In the genomic region with DNA sequence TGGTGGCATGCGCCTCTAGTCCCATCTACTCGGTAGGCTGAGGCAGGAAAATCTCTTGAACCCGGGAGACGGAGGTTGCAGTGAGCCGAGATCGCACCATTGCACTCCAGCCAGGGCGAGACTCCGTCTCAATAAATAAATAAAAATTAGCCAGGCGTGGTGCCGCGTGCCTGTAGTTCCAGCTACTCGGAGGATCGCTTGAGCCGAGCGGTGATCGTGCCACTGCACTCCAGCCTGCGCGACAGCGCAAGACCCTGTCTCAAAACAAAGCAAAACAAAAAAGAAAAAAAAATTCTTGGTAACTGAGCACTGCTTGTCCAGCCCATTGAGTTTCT, we compare ENCODE assay signal across 6 cellular contexts. TPM values are rescaled to one million over a fixed set of nuclear protein-coding genes. Genes with fewer than 3 reads are reported as not detected.
DNase-seq lines count a peak whose midpoint lies in the region; TF ChIP-seq lines count a peak whose summit lies in the region.

No MANE protein-coding gene starts in this region.

- H3K36me3 Mint-ChIP-seq in IgD-negative memory B cell, result peaks cover 9% of the 10 kb centered on the region

- no peaks in the 10 kb centered on the region for H3K9me3 ChIP-seq in duodenal mucosa (ENCODE audit: control insufficient read depth in 1 of 2, low read length in 2 of 2)
- H3K9me3 ChIP-seq in prostate gland, result no peaks in the 10 kb centered on the region

- H3K27ac Mint-ChIP-seq in IgD-negative memory B cell, result peak overlapping the region; percentile 92 to 98 (median 97)

- peak overlapping the region; percentile 97 to 100 (median 99) for H3K4me3 Mint-ChIP-seq in IgD-negative memory B cell

- peak overlapping the region; percentile 91 to 92 for H3K9ac ChIP-seq in duodenal mucosa (ENCODE audit: low read depth in 1 of 2, low read length in 2 of 2)

- WGBS in prostate gland, result 14% methylated on average over 19 of the region's 19 CpGs

- H3K27ac ChIP-seq in duodenal mucosa (ENCODE audit: low read depth, low read length), result peak overlapping the region; percentile 97
- H3K27ac ChIP-seq in prostate gland, result peak overlapping the region; percentile 91 to 92

- H3K27me3 ChIP-seq in duodenal mucosa (ENCODE audit: control insufficient read depth in 1 of 2, insufficient read depth in 2 of 2, low read length in 2 of 2), result no peaks in the 10 kb centered on the region
- H3K27me3 ChIP-seq in prostate gland (replicated peaks; ENCODE audit: insufficient read depth), result no peaks in the 10 kb centered on the region

- no peak for TF ChIP-seq CTCF in prostate gland (IDR thresholded peaks at IDR 0.05)

- no peak for TF ChIP-seq POLR2A in prostate gland (IDR thresholded peaks at IDR 0.05)

- intact Hi-C loops in prostate gland (cut with DNase I), result no loop called here

- H3K4me1 Mint-ChIP-seq in IgD-negative memory B cell, result peaks cover 21 to 28% (median 25%) of the 10 kb centered on the region in 3 donors

- peak; percentile 28 for DNase-seq in prostate gland (ENCODE audit: low spot score)
- no peak for DNase-seq in NCI-H2196 (lab: John Stamatoyannopoulos, UW; ENCODE audit: unreplicated experiment)
- DNase-seq in stimulated activated CD4-positive, alpha-beta T cell treated with anti-CD3 and anti-CD28 coated beads, Interleukin-4, amount 100 ng/mL, for 4 hours, result no peak
- no peak for DNase-seq in dedifferentiated amniotic fluid mesenchymal stem cell (ENCODE audit: extremely low spot score)

- no peaks in the 10 kb centered on the region for H3K9me3 Mint-ChIP-seq in IgD-negative memory B cell

- peaks cover 0 to 21% of the 10 kb centered on the region in 2 donors for H3K4me1 ChIP-seq in duodenal mucosa (ENCODE audit: control insufficient read depth in 1 of 2, insufficient read depth in 2 of 2, low read length in 2 of 2)
- peaks cover 3% of the 10 kb centered on the region for H3K4me1 ChIP-seq in prostate gland (replicated peaks)

- peaks cover 42 to 63% of the 10 kb centered on the region in 2 donors for H3K36me3 ChIP-seq in duodenal mucosa (ENCODE audit: control insufficient read depth in 1 of 2, insufficient read depth in 2 of 2, low read length in 2 of 2)
- peaks cover 9 to 16% of the 10 kb centered on the region in 2 donors for H3K36me3 ChIP-seq in prostate gland

- H3K27me3 Mint-ChIP-seq in IgD-negative memory B cell, result peaks cover 2% of the 10 kb centered on the region

- H3K4me3 ChIP-seq in duodenal mucosa (ENCODE audit: low read depth in 1 of 2, low read length in 2 of 2) (peak overlapping the region; percentile 97 to 98), prostate gland (peak overlapping the region; percentile 72 to 74)

RNA-seq across cellular contexts. Expression of a gene that starts 0.7 kb away (rescaled TPM):
- 13.5 TPM for polyA plus RNA-seq in IgD-negative memory B cell
- 10 to 100 TPM; 23.2 to 26.2 TPM for total RNA-seq in prostate gland

RNA-seq across cellular contexts. Expression of a gene that starts 9.4 kb away (rescaled TPM):
- polyA plus RNA-seq in IgD-negative memory B cell, result not detected
- total RNA-seq in prostate gland, result 10 to 100 TPM in 1 of 2 donors, under 1 TPM in 1; 0.36 to 26.2 TPM

RNA-seq across cellular contexts. Expression of a gene that starts 16.4 kb away (rescaled TPM):
- polyA plus RNA-seq in IgD-negative memory B cell, result 165 TPM
- 100 to 1,000 TPM; 127 to 145 TPM for total RNA-seq in prostate gland

RNA-seq across cellular contexts. Expression of a gene that starts 16.6 kb away (rescaled TPM):
- 154 TPM for polyA plus RNA-seq in IgD-negative memory B cell
- 100 to 1,000 TPM in 1 of 2 donors, 10 to 100 TPM in 1; 91.2 to 117 TPM for total RNA-seq in prostate gland

RNA-seq across cellular contexts. Expression of a gene that starts 24.7 kb away (rescaled TPM):
- polyA plus RNA-seq in IgD-negative memory B cell, result 14.7 TPM
- 100 to 1,000 TPM in 1 of 2 donors, 10 to 100 TPM in 1; 45.6 to 124 TPM for total RNA-seq in prostate gland
